In genomic region chr3:177862962-177863491, GRCh38 we compare ENCODE assay signal across 28 cellular contexts.
"Had no signal": no experiment of that assay in that cellular context is flagged by ENCODE, and none has a peak within 500 bp of the region (broad histone marks: within the 10 kb centered on the region; RNA-seq: fewer than 3 reads in every experiment).

No MANE protein-coding gene starts in this region.

- H3K36me3 ChIP-seq: ovary, right lobe of liver, sigmoid colon, stomach, thoracic aorta, thyroid gland, tibial nerve, upper lobe of right lung, uterus had no signal

- H3K9me3 ChIP-seq: ovary, thyroid gland had no signal

- H3K27me3 Mint-ChIP-seq: naive thymus-derived CD4-positive, alpha-beta T cell; stimulated activated naive CD8-positive, alpha-beta T cell treated with anti-CD3 and anti-CD28 coated beads, Interleukin-15, Interleukin-2, amounts not matched to agents 100 ng/mL and 50 ng/mL, for 24 hours had no signal

- H3K79me2 ChIP-seq: parathyroid adenoma had no signal

- H3K4me1 Mint-ChIP-seq: naive thymus-derived CD4-positive, alpha-beta T cell; natural killer cell; nephron; neural progenitor cell; stimulated activated naive B cell treated with anti-CD40 and anti-IgM and Interleukin-4, amounts not matched to agents 10 μg/mL and 1 μg/mL and 100 μg/mL, for 72 hours had no signal

- H3K4me1 ChIP-seq: neural progenitor cell, parathyroid adenoma, psoas muscle, right lobe of liver, sigmoid colon, stomach, thyroid gland, tibial nerve, upper lobe of right lung, uterus had no signal

- H2AFZ ChIP-seq: neural progenitor cell, parathyroid adenoma had no signal

- H3K4me3 Mint-ChIP-seq: naive thymus-derived CD4-positive, alpha-beta T cell; natural killer cell; nephron; neural progenitor cell; stimulated activated naive B cell treated with anti-CD40 and anti-IgM and Interleukin-4, amounts not matched to agents 10 μg/mL and 1 μg/mL and 100 μg/mL, for 72 hours; stimulated activated naive CD8-positive, alpha-beta T cell treated with anti-CD3 and anti-CD28 coated beads, Interleukin-15, Interleukin-2, amounts not matched to agents 100 ng/mL and 50 ng/mL, for 24 hours had no signal

- H3K27me3 ChIP-seq: neural progenitor cell, ovary, right lobe of liver, sigmoid colon, stomach, thyroid gland, tibial nerve, upper lobe of right lung, uterus had no signal

- H3K4me3 ChIP-seq: neural progenitor cell, ovary, psoas muscle, right lobe of liver, sigmoid colon, stomach, thoracic aorta, thyroid gland, tibial nerve, upper lobe of right lung, uterus had no signal

- H3K27ac ChIP-seq: neural progenitor cell, ovary, parathyroid adenoma, psoas muscle, right lobe of liver, sigmoid colon, stomach, thoracic aorta, thyroid gland, tibial nerve, upper lobe of right lung, uterus had no signal

- DNase-seq: naive thymus-derived CD4-positive, alpha-beta T cell; natural killer cell; occipital lobe; ovary; posterior cingulate gyrus; psoas muscle; right cardiac atrium; right lobe of liver; sigmoid colon; small intestine; stimulated activated CD4-positive, alpha-beta T cell treated with anti-CD3 and anti-CD28 coated beads, Interleukin-15, amount 100 ng/mL, for 24 hours; stimulated activated CD4-positive, alpha-beta T cell treated with anti-CD3 and anti-CD28 coated beads, Interleukin-2, amount 100 ng/mL, for 24 hours; stimulated activated CD4-positive, alpha-beta T cell treated with anti-CD3 and anti-CD28 coated beads, Interleukin-2, amount 100 ng/mL, for 48 hours; stimulated activated CD4-positive, alpha-beta T cell treated with anti-CD3 and anti-CD28 coated beads, Interleukin-4, amount 100 ng/mL, for 24 hours; stimulated activated naive B cell treated with anti-CD40 and anti-IgM and Interleukin-4, amounts not matched to agents 10 μg/mL and 1 μg/mL and 100 μg/mL, for 72 hours; stimulated activated naive CD4-positive, alpha-beta T cell treated with Interleukin-2 at 50 U/mL for 16 hours; stomach; thyroid gland; trophoblast cell; upper lobe of right lung; uterus had no signal

- H3K27ac Mint-ChIP-seq: naive thymus-derived CD4-positive, alpha-beta T cell; natural killer cell; nephron; neural progenitor cell; progenitor cell of endocrine pancreas; stimulated activated naive B cell treated with anti-CD40 and anti-IgM and Interleukin-4, amounts not matched to agents 10 μg/mL and 1 μg/mL and 100 μg/mL, for 72 hours; stimulated activated naive CD8-positive, alpha-beta T cell treated with anti-CD3 and anti-CD28 coated beads, Interleukin-15, Interleukin-2, amounts not matched to agents 100 ng/mL and 50 ng/mL, for 24 hours had no signal

- H3K9ac ChIP-seq: neural progenitor cell, parathyroid adenoma had no signal

- H3K4me2 ChIP-seq: neural progenitor cell had no signal

- ATAC-seq: naive thymus-derived CD4-positive, alpha-beta T cell; natural killer cell; psoas muscle; right cardiac atrium; right lobe of liver; stimulated activated naive B cell treated with anti-CD40 and anti-IgM and Interleukin-4, amounts not matched to agents 10 μg/mL and 1 μg/mL and 100 μg/mL, for 72 hours; upper lobe of right lung had no signal
